In genomic region chr5:111757582-111758283, GRCh38 we compare ENCODE assay signal across 8 cellular contexts. TPM values are rescaled to one million over a fixed set of nuclear protein-coding genes. Genes with fewer than 3 reads are reported as not detected.
A peak's percentile ranks its signal among the peaks of the same experiment; 100 is the strongest.
DNase-seq lines count a peak whose midpoint lies in the region; ATAC-seq and TF ChIP-seq lines count a peak whose summit lies in the region.

No MANE protein-coding gene starts in this region.

- POLR2A ChIA-PET in HCT116 (lab: Charles Lee): interaction anchor here (0.8 to 1.5 kb wide), 3 partner anchors 10 to 403 kb away, joined by 3 to 5 read pairs (median 4); no protein-coding TSS in a partner anchor

- no peak for TF ChIP-seq RAD21 in HCT116 (IDR thresholded peaks at IDR 0.05; ENCODE audit: low read depth)

- WGBS in ovary, 3 donors: 0 to 1% (median 1%) methylated on average over 65 to 88 of the region's 88 CpGs
- WGBS in thymus: under 1% methylated on average over 88 of the region's 88 CpGs

- peak overlapping the region; percentile 31 for H2AFZ ChIP-seq in HCT116 (ENCODE audit: low read depth, low read length, poor library complexity, severe bottlenecking)
- peak overlapping the region; percentile 94 for H2AFZ ChIP-seq in MM.1S (ENCODE audit: low read length)

- H3K9me3 ChIP-seq in HCT116 (ENCODE audit: control insufficient read depth in 1 of 2, insufficient read depth in 1 of 2, low read depth in 1 of 2, low read length in 2 of 2) (no peaks in the 10 kb centered on the region), MM.1S (replicated peaks; ENCODE audit: insufficient read depth, low read length) (no peaks in the 10 kb centered on the region), ovary (no peaks in the 10 kb centered on the region), thymus (ENCODE audit: control insufficient read depth) (no peaks in the 10 kb centered on the region)

- intact Hi-C loops in HCT116 (cut with micrococcal nuclease) (loop anchor here (5.0 kb wide), 2 partner anchors 205 to 390 kb away; no protein-coding TSS in a partner anchor), head of caudate nucleus (cut with DNase I) (no loop called here), ovary (cut with DNase I) (no loop called here)

- H3K4me2 ChIP-seq in HCT116 (ENCODE audit: low read length): peak overlapping the region; percentile 85
- peak overlapping the region; percentile 80 for H3K4me2 ChIP-seq in MM.1S (ENCODE audit: low read depth, low read length)

- peaks cover 23% of the 10 kb centered on the region for H3F3A ChIP-seq in MM.1S (ENCODE audit: insufficient read depth, low read length)

- H3K36me3 ChIP-seq in HCT116 (ENCODE audit: control insufficient read depth in 1 of 2, insufficient read depth in 2 of 2, low read length in 2 of 2): no peaks in the 10 kb centered on the region
- H3K36me3 ChIP-seq in MM.1S (replicated peaks; ENCODE audit: insufficient read depth, low read length): no peaks in the 10 kb centered on the region
- H3K36me3 ChIP-seq in ovary: no peaks in the 10 kb centered on the region
- H3K36me3 ChIP-seq in thymus (ENCODE audit: control insufficient read depth, insufficient read depth): no peaks in the 10 kb centered on the region

- peak overlapping the region; percentile 44 to 61 for H3K4me3 ChIP-seq in HCT116 (replicated peaks in 1 of 2; ENCODE audit: low read depth in 1 of 2, low read length in 2 of 2)
- H3K4me3 ChIP-seq in MM.1S (ENCODE audit: low read length): peak overlapping the region; percentile 85
- peak overlapping the region; percentile 67 for H3K4me3 ChIP-seq in ovary
- peak overlapping the region; percentile 90 for H3K4me3 ChIP-seq in thymus (ENCODE audit: low read length)

- H3K4me1 ChIP-seq in HCT116 (ENCODE audit: control insufficient read depth in 1 of 2, insufficient read depth in 2 of 2, low read length in 2 of 2): peaks cover 3 to 15% of the 10 kb centered on the region in 2 experiments
- H3K4me1 ChIP-seq in MM.1S (ENCODE audit: low read length): peaks cover 27% of the 10 kb centered on the region
- peaks cover 6% of the 10 kb centered on the region for H3K4me1 ChIP-seq in ovary (ENCODE audit: insufficient read depth)
- no peaks in the 10 kb centered on the region for H3K4me1 ChIP-seq in thymus (ENCODE audit: control insufficient read depth, insufficient read depth, low read length)

- no peaks in the 10 kb centered on the region for H3K27me3 ChIP-seq in HCT116 (ENCODE audit: insufficient read depth, low read length)
- no peaks in the 10 kb centered on the region for H3K27me3 ChIP-seq in MM.1S (replicated peaks; ENCODE audit: insufficient read depth, low read length)
- H3K27me3 ChIP-seq in ovary: no peaks in the 10 kb centered on the region
- no peaks in the 10 kb centered on the region for H3K27me3 ChIP-seq in thymus (ENCODE audit: control insufficient read depth, insufficient read depth)

- H3K27ac Mint-ChIP-seq in activated naive CD8-positive, alpha-beta T cell: peak overlapping the region; percentile 86

- no peaks in the 10 kb centered on the region for H3K79me2 ChIP-seq in HCT116 (ENCODE audit: insufficient read depth, low read length)
- no peaks in the 10 kb centered on the region for H3K79me2 ChIP-seq in MM.1S (ENCODE audit: low read length)

- H3K27me3 Mint-ChIP-seq in activated naive CD8-positive, alpha-beta T cell: no peaks in the 10 kb centered on the region

- no peak for TF ChIP-seq CTCF in HCT116 (IDR thresholded peaks at IDR 0.05 in 2 of 3, conservative IDR thresholded peaks at IDR 0.05 in 1 of 3; ENCODE audit: borderline replicate concordance in 1 of 3, insufficient read depth in 1 of 3, low read depth in 2 of 3, low read length in 2 of 3)
- no peak for TF ChIP-seq CTCF in MM.1S (IDR thresholded peaks at IDR 0.05; ENCODE audit: low read length)
- TF ChIP-seq CTCF in ovary (IDR thresholded peaks at IDR 0.05): peak in 1 of 3 donors; percentile 0

- no TSS peak for BruUV-seq in HCT116 (replicated peaks; lab: Mats Ljungman, UMichigan)

- RAD21 ChIA-PET in HCT116 (lab: Charles Lee; ENCODE audit: low non-redundant PET in 1 of 2, low total read pairs in 2 of 2, uncharacterized antibody in 2 of 2, unreplicated experiment in 2 of 2): no interaction called here

- TF ChIP-seq POLR2A in HCT116 (IDR thresholded peaks at IDR 0.05; ENCODE audit: borderline replicate concordance, extremely low read depth, insufficient read depth, insufficient read length): peak; percentile 14
- TF ChIP-seq POLR2A in ovary (IDR thresholded peaks at IDR 0.05): peak; percentile 2

- CTCF ChIA-PET in HCT116 (lab: Charles Lee): interaction anchor here (0.7 to 1.3 kb wide), 3 partner anchors 8 to 207 kb away, joined by 3 to 5 read pairs (median 3); no protein-coding TSS in a partner anchor

- no peaks in the 10 kb centered on the region for H3K9me2 ChIP-seq in HCT116 (ENCODE audit: insufficient read depth)
- H3K9me2 ChIP-seq in MM.1S (replicated peaks; ENCODE audit: insufficient read depth, low read length): no peaks in the 10 kb centered on the region

- TF ChIP-seq EP300 in ovary (IDR thresholded peaks at IDR 0.05): no peak

- peaks cover 22% of the 10 kb centered on the region for H3K4me1 Mint-ChIP-seq in activated naive CD8-positive, alpha-beta T cell (ENCODE audit: low read depth)

- H3K27ac ChIP-seq in HCT116 (ENCODE audit: low read depth, low read length) (peak overlapping the region; percentile 64), MM.1S (ENCODE audit: low read length) (peak overlapping the region; percentile 90), ovary (peak overlapping the region; percentile 65 to 82), thymus (ENCODE audit: low read depth) (peak overlapping the region; percentile 96)

- H3K9me3 Mint-ChIP-seq in activated naive CD8-positive, alpha-beta T cell (ENCODE audit: low read depth): no peaks in the 10 kb centered on the region

- DNase-seq in GM04504 (ENCODE audit: low read depth) (peak; percentile 84), HCT116 (ENCODE audit: low read depth, low spot score) (peak; percentile 55), MM.1S (peak; percentile 83), head of caudate nucleus (peak; percentile 38 to 88 (median 75)), ovary (peak; percentile 87 to 95 (median 94))

- H3K9ac ChIP-seq in HCT116 (ENCODE audit: low read length): peak overlapping the region; percentile 62
- H3K9ac ChIP-seq in MM.1S (ENCODE audit: low read length): peak overlapping the region; percentile 83

- peak overlapping the region; percentile 85 for H3K4me3 Mint-ChIP-seq in activated naive CD8-positive, alpha-beta T cell

- peak; percentile 88 for ATAC-seq in HCT116
- peak; percentile 76 for ATAC-seq in SK-N-SH treated with all-trans-retinoic acid at 6 μM for 48 hours

- peaks cover 2% of the 10 kb centered on the region for H3K36me3 Mint-ChIP-seq in activated naive CD8-positive, alpha-beta T cell

- H4K20me1 ChIP-seq in HCT116 (ENCODE audit: insufficient read depth) (no peaks in the 10 kb centered on the region; the same call in 1 of the 2 replicates), MM.1S (ENCODE audit: insufficient read depth, low read length) (no peaks in the 10 kb centered on the region)

TF ChIP-seq in HCT116, 20 proteins besides CTCF, POLR2A, EP300 and RAD21 (continues in another document):
- TF ChIP-seq ZFX (IDR thresholded peaks at IDR 0.05) (peak; percentile 67), MAX (IDR thresholded peaks at IDR 0.05) (peak; percentile 78), SRF (IDR thresholded peaks at IDR 0.05; ENCODE audit: low read depth) (peak; percentile 61; the same call in 1 of the 2 replicates)

TF ChIP-seq in SK-N-SH treated with all-trans-retinoic acid at 6 μM for 48 hours, 23 proteins besides CTCF, POLR2A, EP300 and RAD21:
- TF ChIP-seq ZNF70 (CRISPR knock-in tag; IDR thresholded peaks at IDR 0.05) (peak; percentile 40; the same call in 1 of the 2 replicates), TSHZ2 (CRISPR knock-in tag; IDR thresholded peaks at IDR 0.05) (peak; percentile 73; the same call in 1 of the 2 replicates), ZNF8 (CRISPR knock-in tag; IDR thresholded peaks at IDR 0.05) (peak; percentile 40; the same call in 1 of the 2 replicates), TCF4 (CRISPR knock-in tag; IDR thresholded peaks at IDR 0.05; ENCODE audit: borderline replicate concordance) (0 out of 2 replicates have a peak, but pooled peaks have one; percentile 39), ZFP3 (CRISPR knock-in tag; IDR thresholded peaks at IDR 0.05) (peak; percentile 69; the same call in 1 of the 2 replicates), ZC3H10 (CRISPR knock-in tag; IDR thresholded peaks at IDR 0.05) (0 out of 2 replicates have a peak, but pooled peaks have one; percentile 34), RARB (CRISPR knock-in tag; IDR thresholded peaks at IDR 0.05) (no peak), OSR1 (CRISPR knock-in tag; IDR thresholded peaks at IDR 0.05) (no peak)

RNA-seq across cellular contexts. Expression of gene NREP, which starts 0.7 kb away (rescaled TPM):
- 6.0 TPM for total RNA-seq in HCT116 (2021; ENCODE audit: unreplicated experiment)
- polyA plus RNA-seq in HCT116 (2012): 2.5 and 3.2 TPM in 2 replicates
- total RNA-seq in ovary: 10 to 100 TPM; 17.0 to 65.0 (median 30.9) TPM
- polyA plus RNA-seq in ovary: 100 to 1,000 TPM in 1 of 2 donors, 10 to 100 TPM in 1; 44.6 to 129 TPM
- polyA plus RNA-seq in thymus: 76.6 TPM

Comparison
In these comparisons a context has a peak if more than half of its experiments do, and no peak if none do; other contexts are left out.
1. Peak in every context shown above with its lines: DNase-seq, ATAC-seq, H3K4me3 ChIP-seq and H3K27ac ChIP-seq.